Comparison of ENCODE assay signal across 1 cellular context in genomic region chr17:45396496-45397205, GRCh38.
TF ChIP-seq lines count a peak whose summit lies in the region.

No MANE protein-coding gene starts in this region.

TF ChIP-seq in IMR-90, 13 proteins besides CTCF, POLR2A, EP300 and RAD21:
- TF ChIP-seq CEBPB (IDR thresholded peaks at IDR 0.05; ENCODE audit: low read depth, low read length) (no peak), FOS (IDR thresholded peaks at IDR 0.05; ENCODE audit: low read depth, low read length) (no peak), ELK1 (IDR thresholded peaks at IDR 0.05; ENCODE audit: borderline replicate concordance, low read depth, low read length) (no peak), RCOR1 (IDR thresholded peaks at IDR 0.05; ENCODE audit: insufficient replicate concordance, low read length) (no peak), MXI1 (IDR thresholded peaks at IDR 0.05; ENCODE audit: borderline replicate concordance, low read depth, low read length) (no peak), MAFK (IDR thresholded peaks at IDR 0.05; ENCODE audit: low read depth, low read length) (no peak), NFE2L2 (IDR thresholded peaks at IDR 0.05; ENCODE audit: low read depth, low read length) (no peak), BHLHE40 (IDR thresholded peaks at IDR 0.05; ENCODE audit: low read depth, low read length) (no peak), CHD1 (IDR thresholded peaks at IDR 0.05; ENCODE audit: low read depth, low read length) (no peak), MAZ (IDR thresholded peaks at IDR 0.05; ENCODE audit: borderline replicate concordance, low read depth, low read length) (no peak), SMC3 (IDR thresholded peaks at IDR 0.05; ENCODE audit: low read depth, low read length) (no peak), USF2 (IDR thresholded peaks at IDR 0.05; ENCODE audit: low read depth, low read length) (no peak), RFX5 (IDR thresholded peaks at IDR 0.05; ENCODE audit: low read depth, low read length) (no peak)
